In genomic region chr15:98649621-98649995, GRCh38 we compare ENCODE assay signal across 8 cellular contexts. TPM values are rescaled to one million over a fixed set of nuclear protein-coding genes. Genes with fewer than 3 reads are reported as not detected.
DNase-seq lines count a peak whose midpoint lies in the region; ATAC-seq, FAIRE-seq and TF ChIP-seq lines count a peak whose summit lies in the region.

No MANE protein-coding gene starts in this region.

- peaks cover 3% of the 10 kb centered on the region; the same call in 2 of the 3 replicates for H3K9me3 Mint-ChIP-seq in GM23338

- TF ChIP-seq POLR2A in GM12878 (IDR thresholded peaks at IDR 0.05; ENCODE audit: low read depth, low read length) (no peak), spleen (IDR thresholded peaks at IDR 0.05) (no peak)

- H3K9me2 ChIP-seq in GM23338 (ENCODE audit: insufficient read depth), result no peaks in the 10 kb centered on the region

- no peaks in the 10 kb centered on the region for H3F3A ChIP-seq in GM23338 (replicated peaks; ENCODE audit: low read depth)

- H3K4me2 ChIP-seq in GM23338, result peak overlapping the region; percentile 79
- peak overlapping the region; percentile 56 for H3K4me2 ChIP-seq in GM12878 (ENCODE audit: control insufficient read depth, insufficient read depth)

- H3K4me3 ChIP-seq in GM23338 (peak overlapping the region; percentile 92), SK-N-MC (peak overlapping the region; percentile 92), GM12878 (peak overlapping the region; percentile 74; the same call in 1 of the 2 replicates), iPS-11a (ENCODE audit: low read depth, low read length) (peak overlapping the region; percentile 83), spleen (peak overlapping the region; percentile 63 to 96 (median 90))

- in situ Hi-C loops in GM12878 (cut with MboI), result no loop called here

- peaks cover 71% of the 10 kb centered on the region for H3K79me2 ChIP-seq in GM23338 (replicated peaks; ENCODE audit: insufficient read depth)
- H3K79me2 ChIP-seq in GM12878 (ENCODE audit: control insufficient read depth, insufficient read depth, low read length), result no peaks in the 10 kb centered on the region

- ATAC-seq in GM23338 (no peak; the same call in 1 of the 3 replicates), GM12878 (no peak), HG02884 (IDR thresholded peaks at IDR 0.05; ENCODE audit: unreplicated experiment) (no peak), GM19328 (IDR thresholded peaks at IDR 0.05; ENCODE audit: unreplicated experiment) (no peak)

- RAD21 ChIA-PET in GM12878 (lab: Charles Lee; ENCODE audit: unreplicated experiment), result no interaction called here

- H3K36me3 Mint-ChIP-seq in GM23338 (ENCODE audit: low read depth), result no peaks in the 10 kb centered on the region; the same call in 2 of the 3 replicates

- H3K27ac ChIP-seq in GM23338 (ENCODE audit: low read depth), result no peak overlapping the region
- no peak overlapping the region for H3K27ac ChIP-seq in SK-N-MC
- no peak overlapping the region for H3K27ac ChIP-seq in GM12878 (ENCODE audit: control insufficient read depth, insufficient read depth)
- H3K27ac ChIP-seq in spleen, result peak overlapping the region; percentile 74 to 93 (median 92)

- H4K20me1 ChIP-seq in GM23338 (replicated peaks; ENCODE audit: insufficient read depth) (peaks cover 29% of the 10 kb centered on the region; the same call in 1 of the 2 replicates), GM12878 (ENCODE audit: control insufficient read depth, insufficient read depth) (no peaks in the 10 kb centered on the region)

- TF ChIP-seq RAD21 in GM12878 (IDR thresholded peaks at IDR 0.05; ENCODE audit: insufficient read depth, low read depth, low read length), result no peak

- peaks cover 33% of the 10 kb centered on the region for H3K4me1 Mint-ChIP-seq in GM23338

- no TSS peak for BruUV-seq in GM12878 (replicated peaks; lab: Mats Ljungman, UMichigan)

- CTCF ChIA-PET in GM12878 (lab: Yijun Ruan, JAX), result no interaction called here

- no peaks in the 10 kb centered on the region for H3K27me3 ChIP-seq in GM23338 (ENCODE audit: insufficient read depth)
- peaks cover 14 to 29% of the 10 kb centered on the region in 2 experiments for H3K27me3 ChIP-seq in GM12878 (replicated peaks in 1 of 2; ENCODE audit: control insufficient read depth in 2 of 2, insufficient read depth in 2 of 2, low read length in 1 of 2)
- peaks cover 0 to 51% (median 15%) of the 10 kb centered on the region in 7 donors for H3K27me3 ChIP-seq in spleen (replicated peaks in 1 of 7)

- no peak overlapping the region for H3K27ac Mint-ChIP-seq in GM23338

- H2AFZ ChIP-seq in GM23338 (no peak overlapping the region), GM12878 (ENCODE audit: control insufficient read depth, low read depth, low read length) (no peak overlapping the region; the same call in none of the 2 replicates)

- TF ChIP-seq EP300 in GM12878 (IDR thresholded peaks at IDR 0.05; ENCODE audit: borderline replicate concordance in 1 of 2, control insufficient read depth in 1 of 2, low read depth in 2 of 2, low read length in 2 of 2), result no peak

- peak overlapping the region; percentile 82 for H3K9ac ChIP-seq in SK-N-MC (ENCODE audit: insufficient read length)
- H3K9ac ChIP-seq in GM12878 (ENCODE audit: control insufficient read depth, insufficient read depth, low read length), result no peak overlapping the region

- H3K9me3 ChIP-seq in SK-N-MC (ENCODE audit: low read depth, low read length) (no peaks in the 10 kb centered on the region), GM12878 (replicated peaks; ENCODE audit: control insufficient read depth, insufficient read depth, low read length) (no peaks in the 10 kb centered on the region; the same call in 2 of the 3 replicates), spleen (no peaks in the 10 kb centered on the region)

- no peak for TF ChIP-seq CTCF in GM23338 (conservative IDR thresholded peaks at IDR 0.05; ENCODE audit: low read depth in 2 of 2)
- peak in 1 of 3 experiments; percentile 23; a peak in 1 of 6 replicates for TF ChIP-seq CTCF in GM12878 (IDR thresholded peaks at IDR 0.05 in 2 of 3, conservative IDR thresholded peaks at IDR 0.05 in 1 of 3; ENCODE audit: control insufficient read depth in 2 of 3, extremely low read depth in 1 of 3, insufficient read depth in 1 of 3, low read depth in 3 of 3, low read length in 3 of 3)
- peak in 4 of 11 experiments; percentile 3 to 31 (median 26) for TF ChIP-seq CTCF in spleen (IDR thresholded peaks at IDR 0.05 in 8 of 11, conservative IDR thresholded peaks at IDR 0.05 in 3 of 11)

- FAIRE-seq in GM12878 (lab: Jason Lieb, UNC), result no peak

- H3K27me3 Mint-ChIP-seq in GM23338 (ENCODE audit: insufficient read depth, low read depth, poor library complexity), result peaks cover 9% of the 10 kb centered on the region

- peak overlapping the region; percentile 93 for H3K4me3 Mint-ChIP-seq in GM23338

- intact Hi-C loops in GM12878 (cut with micrococcal nuclease; ENCODE audit: unreplicated experiment) (loop anchor here (2.0 to 5.0 kb wide), 2 partner anchors 207 to 428 kb away; no protein-coding TSS in a partner anchor), spleen (cut with DNase I; ENCODE audit: low total_unique reads) (loop anchor here (10.0 kb wide), 1 partner anchor 125 kb away; no protein-coding TSS in a partner anchor)

- H3K36me3 ChIP-seq in GM23338 (ENCODE audit: insufficient read depth) (no peaks in the 10 kb centered on the region), SK-N-MC (ENCODE audit: insufficient read depth, low read length) (no peaks in the 10 kb centered on the region), GM12878 (ENCODE audit: control insufficient read depth in 2 of 2, insufficient read depth in 2 of 2, low read length in 1 of 2) (no peaks in the 10 kb centered on the region), spleen (no peaks in the 10 kb centered on the region)

- SMC1A ChIA-PET in GM12878 (lab: Charles Lee; ENCODE audit: uncharacterized antibody, unreplicated experiment), result no interaction called here

- DNase-seq in GM23338 (ENCODE audit: low spot score), result no peak
- DNase-seq in SK-N-MC (ENCODE audit: low read depth, low spot score), result no peak
- DNase-seq in GM12878 (ENCODE audit: low read depth, low spot score), result no peak
- DNase-seq in spleen, result no peak
- no peak for DNase-seq in putamen (ENCODE audit: low spot score)

- H3K4me1 ChIP-seq in GM23338 (ENCODE audit: insufficient read depth) (peaks cover 45% of the 10 kb centered on the region), GM12878 (ENCODE audit: control insufficient read depth, insufficient read depth, low read length) (no peaks in the 10 kb centered on the region; the same call in 1 of the 2 replicates), spleen (peaks cover 12 to 65% (median 38%) of the 10 kb centered on the region in 6 donors)

- POLR2A ChIA-PET in GM12878 (lab: Charles Lee), result no interaction called here

- 15% methylated on average over 29 of the region's 45 CpGs for WGBS in GM12878 (ENCODE audit: insufficient coverage, insufficient replicate concordance, low lambda C conversion rate, missing lambda C conversion rate)
- 0 to 2% (median 1%) methylated on average over 25 to 45 of the region's 45 CpGs for WGBS in spleen, 5 donors

TF ChIP-seq in GM23338, 12 proteins besides CTCF, POLR2A, EP300 and RAD21 (continues in another document):
- no peak for TF ChIP-seq NANOG (IDR thresholded peaks at IDR 0.05; ENCODE audit: borderline replicate concordance)

TF ChIP-seq in GM12878, 131 proteins besides CTCF, POLR2A, EP300 and RAD21 (continues in another document):
- TF ChIP-seq SUZ12 (IDR thresholded peaks at IDR 0.05; ENCODE audit: unreplicated experiment) (peak; percentile 50), STAT1 (conservative IDR thresholded peaks at IDR 0.05) (no peak), POU2F2 (IDR thresholded peaks at IDR 0.05; ENCODE audit: borderline replicate concordance, low read depth, low read length) (no peak), TCF7 (IDR thresholded peaks at IDR 0.05; ENCODE audit: borderline replicate concordance) (no peak), MYC (IDR thresholded peaks at IDR 0.05; ENCODE audit: insufficient read depth, insufficient read length, insufficient replicate concordance, low read length, severe bottlenecking) (no peak)

RNA-seq across cellular contexts. Expression of gene IGF1R, which starts 1.3 kb away (rescaled TPM):
- total RNA-seq in GM23338 (2014; rRNA removed; shearing (Covaris generic)), result 92.2 and 95.6 TPM in 2 replicates
- polyA plus RNA-seq in GM23338 (2016; fragmentation: Nextera tagmentation; extraction: Ambion mirVana), result 20.0 and 20.4 TPM in 2 replicates
- 55.4 and 58.6 TPM in 2 replicates for total RNA-seq in GM12878 (2013; cell fraction: nucleolus; rRNA removed)
- total RNA-seq in GM12878 (2014; rRNA removed), result 0.44 and 0.51 TPM in 2 replicates
- total RNA-seq in GM12878 (2014; rRNA removed; fragmentation: Illumina TruSeq; extraction: Trizol), result 0.41 and 0.67 TPM in 2 replicates
- total RNA-seq in GM12878 (2021), result 0.72 and 1.1 TPM in 2 replicates
- polyA plus RNA-seq in GM12878 (2011; ENCODE audit: low read depth), result 0.37 TPM
- 2.1 and 2.7 TPM in 2 replicates for polyA plus RNA-seq in GM12878 (2011; rRNA removed)
- 2.5 and 3.5 TPM in 2 replicates for polyA plus RNA-seq in GM12878 (2011; cell fraction: cytosol; rRNA removed)
- 13.0 and 14.0 TPM in 2 replicates for polyA plus RNA-seq in GM12878 (2011; cell fraction: nucleus; rRNA removed)
- polyA plus RNA-seq in GM12878 (2012), result 0.35 and 0.87 TPM in 2 replicates
- 0.51 and 3.1 TPM in 2 replicates for polyA plus RNA-seq in GM12878 (2014; fragmentation: Illumina TruSeq; extraction: Trizol)
- polyA plus RNA-seq in GM12878 (2014; fragmentation: Nextera tagmentation; extraction: Ambion mirVana), result under 1 TPM; 0.03 to 0.11 TPM
- polyA plus RNA-seq in GM12878 (2014; rRNA removed), result 0.65 and 1.1 TPM in 2 replicates
- 1 to 10 TPM in 1 of 2 experiments, under 1 TPM in 1; 0.99 to 1.3 TPM for polyA plus RNA-seq in GM12878 (2016; fragmentation: Nextera tagmentation; extraction: Ambion mirVana)
- 8.0 and 13.2 TPM in 2 replicates for polyA minus RNA-seq in GM12878 (2011; rRNA and poly(A)+ RNA removed)
- 8.2 and 8.7 TPM in 2 replicates for polyA minus RNA-seq in GM12878 (2011; cell fraction: cytosol; rRNA and poly(A)+ RNA removed)
- polyA minus RNA-seq in GM12878 (2011; cell fraction: nucleus; rRNA and poly(A)+ RNA removed), result 16.1 and 21.9 TPM in 2 replicates
- 100 to 1,000 TPM in 1 of 7 donors, 10 to 100 TPM in 6; 43.9 to 104 (median 53.8) TPM for total RNA-seq in spleen
- polyA plus RNA-seq in spleen, result 1 to 10 TPM; 1.1 to 2.9 (median 2.0) TPM

Comparison
In these comparisons a context has a peak if more than half of its experiments do, and no peak if none do; other contexts are left out.
1. H3K27ac ChIP-seq: peak in spleen (8 of 8); none in GM23338 (single experiment), SK-N-MC (single experiment) and GM12878 (single experiment).
2. Peak in every context shown above with its lines, with median percentiles within 50 percentile points of each other: H3K4me3 ChIP-seq.